In the genomic region with DNA sequence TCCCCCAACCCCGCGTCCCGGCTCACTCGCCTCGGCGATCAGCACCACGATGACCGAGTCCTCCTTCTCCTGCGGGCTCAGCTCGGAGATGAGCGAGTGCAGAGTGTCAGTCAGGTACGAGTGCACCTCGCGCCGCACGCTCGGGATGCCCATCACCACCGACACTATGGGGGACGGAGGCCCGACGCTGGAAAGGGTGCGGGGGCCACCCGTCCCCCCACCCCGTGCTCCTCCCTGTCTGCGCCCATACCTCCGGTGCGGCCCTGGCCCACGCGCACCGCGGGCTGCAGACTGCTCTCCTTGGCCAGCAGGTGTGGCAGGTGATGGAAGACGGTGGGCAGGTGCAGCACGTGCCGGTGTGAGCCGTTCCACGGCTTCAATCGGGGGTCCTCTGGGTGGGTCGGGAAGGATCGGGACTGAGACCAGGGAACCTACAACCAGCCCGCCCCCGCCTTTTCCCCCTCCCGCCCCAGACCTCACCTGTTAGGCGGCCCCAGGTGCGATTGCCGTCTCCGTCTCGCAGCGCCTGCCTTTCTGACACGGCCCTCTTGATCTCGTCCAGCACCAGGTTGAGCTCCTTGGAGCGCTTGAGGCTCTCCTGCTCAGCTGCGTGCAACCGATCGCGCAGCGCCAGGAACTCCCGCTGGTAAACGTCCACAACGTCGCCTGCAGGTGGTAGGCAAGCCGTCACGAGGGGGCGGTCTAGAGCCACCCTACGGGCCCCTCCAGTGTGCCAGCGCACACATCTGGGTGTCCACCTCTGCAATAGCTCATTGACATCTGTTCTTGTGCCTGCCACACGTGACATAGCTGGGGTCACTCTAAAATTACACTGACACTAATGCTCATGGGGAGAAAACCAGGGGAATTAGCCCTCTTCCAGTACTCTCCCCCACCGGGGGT, we compare ENCODE assay signal across 8 cellular contexts. TPM values are rescaled to one million over a fixed set of nuclear protein-coding genes. Genes with fewer than 3 reads are reported as not detected.
DNase-seq lines count a peak whose midpoint lies in the region; ATAC-seq, FAIRE-seq and TF ChIP-seq lines count a peak whose summit lies in the region.

No MANE protein-coding gene starts in this region.

- H3K27ac Mint-ChIP-seq in MCF 10A (ENCODE audit: low read depth, unreplicated experiment): no peak overlapping the region

- H3K4me3 Mint-ChIP-seq in MCF 10A (ENCODE audit: unreplicated experiment): no peak overlapping the region

- H3K4me1 Mint-ChIP-seq in MCF 10A (ENCODE audit: insufficient read depth, unreplicated experiment): peaks cover 31% of the 10 kb centered on the region

- H3K27ac ChIP-seq in breast epithelium: no peak overlapping the region
- H3K27ac ChIP-seq in gastroesophageal sphincter: peak overlapping the region in 1 of 4 donors; percentile 41

- no peak for TF ChIP-seq EP300 in gastroesophageal sphincter (IDR thresholded peaks at IDR 0.05)

- H3K4me3 ChIP-seq in breast epithelium (no peak overlapping the region), gastroesophageal sphincter (no peak overlapping the region), skeletal muscle cell (ENCODE audit: low read depth, low read length) (no peak overlapping the region)

- no peak for TF ChIP-seq POLR2A in breast epithelium (IDR thresholded peaks at IDR 0.05)
- TF ChIP-seq POLR2A in gastroesophageal sphincter (IDR thresholded peaks at IDR 0.05): no peak

- no peak for FAIRE-seq in urothelium cell line (lab: Jason Lieb, UNC)

- H3K27me3 Mint-ChIP-seq in MCF 10A (ENCODE audit: insufficient read depth, unreplicated experiment): no peaks in the 10 kb centered on the region

- H3K36me3 Mint-ChIP-seq in MCF 10A (ENCODE audit: insufficient read depth, unreplicated experiment): peaks cover 50% of the 10 kb centered on the region

- ATAC-seq in gastroesophageal sphincter: peak; percentile 38

- intact Hi-C loops in MCF 10A (cut with micrococcal nuclease): no loop called here
- intact Hi-C loops in breast epithelium (cut with DNase I; ENCODE audit: low total_unique reads): loop anchor here (5.0 kb wide), 1 partner anchor 474 kb away; no protein-coding TSS in a partner anchor

- H3K36me3 ChIP-seq in breast epithelium (peaks cover 10% of the 10 kb centered on the region), gastroesophageal sphincter (peaks cover 0 to 50% of the 10 kb centered on the region in 2 donors)

- DNase-seq in MCF 10A (ENCODE audit: unreplicated experiment): no peak
- DNase-seq in breast epithelium (ENCODE audit: low spot score in 2 of 2): no peak
- peak; percentile 9 for DNase-seq in NCI-H510A treated with DMSO at 0.1 percent for 48 hours (lab: John Stamatoyannopoulos, UW)
- DNase-seq in activated T-helper 1 cell treated with Interleukin-2 at 50 U/mL for 16 hours (ENCODE audit: low read depth): peak; percentile 76
- peak; percentile 18 for DNase-seq in skeletal muscle cell (ENCODE audit: low read depth)
- no peak for DNase-seq in urothelium cell line (ENCODE audit: low spot score)
- DNase-seq in Ammon's horn (ENCODE audit: low spot score): no peak

- H3K9me3 ChIP-seq in breast epithelium: no peaks in the 10 kb centered on the region
- H3K9me3 ChIP-seq in gastroesophageal sphincter: no peaks in the 10 kb centered on the region

- WGBS in gastroesophageal sphincter (ENCODE audit: low coverage in 1 of 2), 2 donors: 25% methylated on average over 2 of the region's 67 CpGs; no CpG with 5 or more reads in 1 of the 2 donors

- H3K9me3 Mint-ChIP-seq in MCF 10A (ENCODE audit: unreplicated experiment): no peaks in the 10 kb centered on the region

- POLR2A ChIA-PET in MCF 10A (lab: Yijun Ruan, JAX): interaction anchor here (0.6 to 2.4 kb wide), 2 partner anchors 19 to 44 kb away, joined by 3 to 5 read pairs; a partner anchor contains a TSS

- no TSS peak for BruUV-seq in MCF 10A (replicated peaks; lab: Mats Ljungman, UMichigan)

- H3K27me3 ChIP-seq in breast epithelium (no peaks in the 10 kb centered on the region), gastroesophageal sphincter (no peaks in the 10 kb centered on the region)

- CTCF ChIA-PET in MCF 10A (lab: Yijun Ruan, JAX): interaction anchor here (0.6 to 0.7 kb wide), 2 partner anchors 36 to 51 kb away, joined by 3 to 5 read pairs; no protein-coding TSS in a partner anchor

- TF ChIP-seq CTCF in MCF 10A (IDR thresholded peaks at IDR 0.05; ENCODE audit: unreplicated experiment): peak; percentile 31
- peak in 1 of 3 donors; percentile 31 for TF ChIP-seq CTCF in breast epithelium (IDR thresholded peaks at IDR 0.05)
- TF ChIP-seq CTCF in gastroesophageal sphincter (IDR thresholded peaks at IDR 0.05): peak in 3 of 4 experiments; percentile 55 to 85 (median 58)

- H3K4me1 ChIP-seq in breast epithelium (peaks cover 9 to 31% of the 10 kb centered on the region in 2 donors), gastroesophageal sphincter (peaks cover 0 to 64% (median 37%) of the 10 kb centered on the region in 3 donors)

RNA-seq across cellular contexts. Expression of a gene that starts 5.1 kb away (rescaled TPM):
- total RNA-seq in MCF 10A (2022) (153 and 198 TPM in 2 replicates), breast epithelium (10 to 100 TPM; 43.0 to 73.7 (median 54.6) TPM), gastroesophageal sphincter (10 to 100 TPM; 42.5 to 58.5 (median 47.2) TPM)

RNA-seq across cellular contexts. Expression of a gene that starts 7.8 kb away (rescaled TPM):
- total RNA-seq in MCF 10A (2022): 2.1 and 2.2 TPM in 2 replicates
- total RNA-seq in breast epithelium: 1 to 10 TPM; 3.8 to 8.8 (median 6.7) TPM
- 1 to 10 TPM in 3 of 4 donors, not detected in 1; 7.5 to 8.8 (median 8.2) TPM for total RNA-seq in gastroesophageal sphincter

RNA-seq across cellular contexts. Expression of a gene that starts 19.1 kb away (rescaled TPM):
- 612 and 1,251 TPM in 2 replicates for total RNA-seq in MCF 10A (2022)
- total RNA-seq in breast epithelium: 100 to 1,000 TPM; 407 to 695 (median 462) TPM
- total RNA-seq in gastroesophageal sphincter: 100 to 1,000 TPM; 305 to 485 (median 408) TPM

RNA-seq across cellular contexts. Expression of a gene that starts 57.1 kb away (rescaled TPM):
- 40.3 and 42.8 TPM in 2 replicates for total RNA-seq in MCF 10A (2022)
- 10 to 100 TPM; 32.3 to 67.2 (median 48.8) TPM for total RNA-seq in breast epithelium
- total RNA-seq in gastroesophageal sphincter: 10 to 100 TPM; 17.9 to 50.6 (median 34.3) TPM

Comparison
In these comparisons a context has a peak if more than half of its experiments do, and no peak if none do; other contexts are left out.
1. DNase-seq: peak in NCI-H510A treated with DMSO at 0.1 percent for 48 hours (single experiment), activated T-helper 1 cell treated with Interleukin-2 at 50 U/mL for 16 hours (single experiment) and skeletal muscle cell (single experiment); none in MCF 10A (single experiment), breast epithelium (0 of 2), urothelium cell line (single experiment) and Ammon's horn (single experiment).